ENCODE assay signal across 13 cellular contexts in the genomic region with DNA sequence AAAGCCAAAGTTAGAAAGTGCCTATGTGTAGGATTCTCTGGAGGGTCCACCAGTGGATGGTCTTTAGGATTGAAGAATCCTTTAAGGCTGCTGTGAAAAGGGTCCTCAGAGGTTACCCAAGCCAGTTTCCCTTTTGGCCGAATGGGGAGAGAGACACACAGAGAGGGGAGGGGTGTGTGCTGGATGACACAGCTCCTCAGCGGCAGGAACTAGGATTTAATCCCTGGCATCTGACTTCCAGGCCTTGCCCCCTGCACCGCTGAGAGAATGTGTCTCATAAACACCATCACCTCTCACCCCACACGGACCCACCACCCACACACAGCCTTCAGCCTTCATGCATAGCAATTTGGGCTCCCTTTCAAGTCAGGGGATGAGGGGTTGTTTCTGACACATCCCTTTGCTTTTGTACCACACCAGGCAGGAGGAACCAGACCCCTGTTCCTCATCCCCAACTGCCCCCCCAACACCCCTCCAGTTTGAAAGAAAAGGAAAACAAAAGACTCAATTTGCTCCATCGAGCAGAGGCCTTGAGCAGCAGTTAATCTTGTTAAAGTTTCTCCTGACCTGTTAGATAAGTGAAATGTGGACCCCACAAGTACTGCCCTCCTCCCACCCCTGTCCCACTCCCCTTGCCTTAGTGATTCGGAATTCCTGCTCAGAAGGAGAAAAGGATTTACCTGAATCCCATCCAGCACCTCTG. TPM values are rescaled to one million over a fixed set of nuclear protein-coding genes. Genes with fewer than 3 reads are reported as not detected.
A peak's percentile ranks its signal among the peaks of the same experiment; 100 is the strongest.
DNase-seq lines count a peak whose midpoint lies in the region; ATAC-seq and TF ChIP-seq lines count a peak whose summit lies in the region.
"Had no signal": no experiment of that assay in that cellular context is flagged by ENCODE, and none has a peak within 500 bp of the region (broad histone marks: within the 10 kb centered on the region; RNA-seq: fewer than 3 reads in every experiment).

No MANE protein-coding gene starts in this region.

- H3K36me3 ChIP-seq in A673 (ENCODE audit: insufficient read depth, low read length, poor library complexity, severe bottlenecking): peaks cover 25% of the 10 kb centered on the region
- H3K36me3 ChIP-seq in neural progenitor cell: no peaks in the 10 kb centered on the region
- H3K36me3 ChIP-seq: BLaER1 had no signal

- H3K9ac ChIP-seq in neural progenitor cell: no peak overlapping the region
- H3K9ac ChIP-seq: BLaER1 had no signal

- TF ChIP-seq CTCF in A673 (conservative IDR thresholded peaks at IDR 0.05; ENCODE audit: low read depth, low read length): no peak
- no peak for TF ChIP-seq CTCF in neural progenitor cell (IDR thresholded peaks at IDR 0.05)
- no peak for TF ChIP-seq CTCF in GM10266 (IDR thresholded peaks at IDR 0.05; ENCODE audit: control insufficient read depth, insufficient read depth, low read depth, missing control alignments)

- no TSS peak for BruUV-seq in A673 (replicated peaks; lab: Mats Ljungman, UMichigan)

- peaks cover 24% of the 10 kb centered on the region for H3K27me3 Mint-ChIP-seq in neural progenitor cell (ENCODE audit: insufficient read depth, low read depth)

- H3K27me3 ChIP-seq in A673 (replicated peaks; ENCODE audit: insufficient read depth, low read depth, low read length, poor library complexity): no peaks in the 10 kb centered on the region
- peaks cover 88% of the 10 kb centered on the region for H3K27me3 ChIP-seq in neural progenitor cell

- H3K9me3 Mint-ChIP-seq in neural progenitor cell: no peaks in the 10 kb centered on the region
- H3K9me3 Mint-ChIP-seq: activated CD4-positive, alpha-beta T cell treated with anti-CD3 and anti-CD28 coated beads, Interleukin-2, amount 10 ng/mL, durations not matched to agents 24 days and 14 days; activated naive CD8-positive, alpha-beta T cell treated with anti-CD3 and anti-CD28 coated beads, Interleukin-2, amount 10 ng/mL, durations not matched to agents 7 days and 5 days had no signal

- peak overlapping the region; percentile 78 for H3K4me2 ChIP-seq in neural progenitor cell
- H3K4me2 ChIP-seq: BLaER1 had no signal

- no peak overlapping the region for H3K27ac Mint-ChIP-seq in neural progenitor cell
- H3K27ac Mint-ChIP-seq: activated CD4-positive, alpha-beta T cell treated with anti-CD3 and anti-CD28 coated beads, Interleukin-2, amount 10 ng/mL, durations not matched to agents 24 days and 14 days; activated naive CD8-positive, alpha-beta T cell treated with anti-CD3 and anti-CD28 coated beads, Interleukin-2, amount 10 ng/mL, durations not matched to agents 7 days and 5 days had no signal

- POLR2A ChIA-PET in A673 (lab: Charles Lee; ENCODE audit: low non-redundant PET): no interaction called here

- ATAC-seq in HG03175 (IDR thresholded peaks at IDR 0.05; ENCODE audit: unreplicated experiment): no peak
- ATAC-seq: GM12878 had no signal

- CTCF ChIA-PET in A673 (lab: Charles Lee): no interaction called here

- H3K4me1 ChIP-seq in A673 (ENCODE audit: insufficient read depth, low read length, poor library complexity, severe bottlenecking) (peaks cover 42% of the 10 kb centered on the region), neural progenitor cell (peaks cover 38% of the 10 kb centered on the region)
- H3K4me1 ChIP-seq: BLaER1 had no signal

- peak; percentile 56 for DNase-seq in A673 (ENCODE audit: low spot score)
- peak; percentile 23 for DNase-seq in OCI-M1 (lab: John Stamatoyannopoulos, UW)
- peak; percentile 59 for DNase-seq in fibroblast of peridontal ligament (ENCODE audit: extremely low read depth)
- peak; percentile 81 for DNase-seq in neural progenitor cell (ENCODE audit: low spot score)
- no peak for DNase-seq in anterior cingulate cortex (lab: John Stamatoyannopoulos, UW)
- no peak for DNase-seq in activated T-cell treated with anti-CD3 and anti-CD28 coated beads, Interleukin-2, amount 50 U/mL, for 1 hour
- DNase-seq in GM10266 (ENCODE audit: extremely low spot score): no peak
- DNase-seq: activated CD4-positive, alpha-beta T cell treated with anti-CD3 and anti-CD28 coated beads, Interleukin-2, amount 10 ng/mL, durations not matched to agents 24 days and 14 days; activated naive CD8-positive, alpha-beta T cell treated with anti-CD3 and anti-CD28 coated beads, Interleukin-2, amount 10 ng/mL, durations not matched to agents 7 days and 5 days; NCI-H1092 had no signal

- peaks cover 44% of the 10 kb centered on the region for H3F3A ChIP-seq in neural progenitor cell (ENCODE audit: low read depth)

- intact Hi-C loops in A673 (cut with micrococcal nuclease; ENCODE audit: unreplicated experiment): loop anchor here (5.0 to 10.0 kb wide), 3 partner anchors 75 to 465 kb away; no protein-coding TSS in a partner anchor

- H3K4me1 Mint-ChIP-seq in neural progenitor cell: peaks cover 55% of the 10 kb centered on the region

- no peaks in the 10 kb centered on the region for H3K79me2 ChIP-seq in neural progenitor cell (ENCODE audit: low read depth)

- peak overlapping the region; percentile 84 for H3K4me3 Mint-ChIP-seq in neural progenitor cell
- H3K4me3 Mint-ChIP-seq: activated CD4-positive, alpha-beta T cell treated with anti-CD3 and anti-CD28 coated beads, Interleukin-2, amount 10 ng/mL, durations not matched to agents 24 days and 14 days; activated naive CD8-positive, alpha-beta T cell treated with anti-CD3 and anti-CD28 coated beads, Interleukin-2, amount 10 ng/mL, durations not matched to agents 7 days and 5 days had no signal

- H3K36me3 Mint-ChIP-seq in neural progenitor cell: peaks cover 2% of the 10 kb centered on the region
- H3K36me3 Mint-ChIP-seq: activated naive CD8-positive, alpha-beta T cell treated with anti-CD3 and anti-CD28 coated beads, Interleukin-2, amount 10 ng/mL, durations not matched to agents 7 days and 5 days had no signal

- H3K27ac ChIP-seq in A673 (ENCODE audit: low read depth, low read length, poor library complexity, severe bottlenecking) (peak overlapping the region; percentile 92), neural progenitor cell (no peak overlapping the region)
- H3K27ac ChIP-seq: BLaER1 had no signal

- H3K9me3 ChIP-seq in A673 (ENCODE audit: low read depth, low read length, poor library complexity, severe bottlenecking) (no peaks in the 10 kb centered on the region), neural progenitor cell (ENCODE audit: low read depth) (no peaks in the 10 kb centered on the region)
- H3K9me3 ChIP-seq: BLaER1 had no signal

- no peak overlapping the region for H2AFZ ChIP-seq in neural progenitor cell (replicated peaks)

- H3K4me3 ChIP-seq in A673 (ENCODE audit: low read depth, low read length, poor library complexity, severe bottlenecking) (peak overlapping the region; percentile 81), neural progenitor cell (peak overlapping the region; percentile 7)
- H3K4me3 ChIP-seq: BLaER1, GM12878 had no signal

- peaks cover 34% of the 10 kb centered on the region for H4K20me1 ChIP-seq in neural progenitor cell (ENCODE audit: low read depth)

RNA-seq across cellular contexts. Expression of a gene that starts 4.0 kb away (rescaled TPM):
- total RNA-seq in A673 (2021) (44.0 and 47.4 TPM in 2 replicates), neural progenitor cell (ENCODE audit: low replicate concordance) (0.15 and 0.65 TPM in 2 replicates)
- total RNA-seq: activated CD4-positive, alpha-beta T cell treated with anti-CD3 and anti-CD28 coated beads, Interleukin-2, amount 10 ng/mL, durations not matched to agents 24 days and 14 days; activated naive CD8-positive, alpha-beta T cell treated with anti-CD3 and anti-CD28 coated beads, Interleukin-2, amount 10 ng/mL, durations not matched to agents 7 days and 5 days had no signal

Comparison
In these comparisons a context has a peak if more than half of its experiments do, and no peak if none do; other contexts are left out.
1. DNase-seq: peak in A673 (single experiment), OCI-M1 (single experiment), fibroblast of peridontal ligament (single experiment) and neural progenitor cell (single experiment); none in anterior cingulate cortex (0 of 58), activated T-cell treated with anti-CD3 and anti-CD28 coated beads, Interleukin-2, amount 50 U/mL, for 1 hour (single experiment) and GM10266 (single experiment).
2. RNA of a gene that starts 4.0 kb away (total RNA-seq): 44.0 to 47.4 TPM in A673; 0.15 to 0.65 TPM in neural progenitor cell; every median in the first group is over 10 times any median in the second.